Comparison of ENCODE assay signal across 18 cellular contexts in genomic region chr6:159974932-159975331, GRCh38. TPM values are rescaled to one million over a fixed set of nuclear protein-coding genes. Genes with fewer than 3 reads are reported as not detected.
DNase-seq lines count a peak whose midpoint lies in the region; ATAC-seq and TF ChIP-seq lines count a peak whose summit lies in the region.
"Had no signal": no experiment of that assay in that cellular context is flagged by ENCODE, and none has a peak within 500 bp of the region (broad histone marks: within the 10 kb centered on the region; RNA-seq: fewer than 3 reads in every experiment).

No MANE protein-coding gene starts in this region.

- CTCF ChIA-PET in activated CD4-positive, alpha-beta T cell treated with anti-CD3 and anti-CD28 coated beads for 36 hours (lab: Charles Lee): interaction anchor here (0.6 kb wide), 1 partner anchor 31 kb away, joined by 3 read pairs; no protein-coding TSS in a partner anchor

- H3K9me3 Mint-ChIP-seq in activated CD4-positive, alpha-beta T cell treated with anti-CD3 and anti-CD28 coated beads for 36 hours (ENCODE audit: low read depth): no peaks in the 10 kb centered on the region
- H3K9me3 Mint-ChIP-seq in central memory CD8-positive, alpha-beta T cell: no peaks in the 10 kb centered on the region

- H3K4me1 ChIP-seq in MM.1S (ENCODE audit: low read length) (peaks cover 58% of the 10 kb centered on the region), sigmoid colon (peaks cover 0 to 60% (median 51%) of the 10 kb centered on the region in 4 donors)

- H3K4me3 ChIP-seq in MM.1S (ENCODE audit: low read length): no peak overlapping the region
- no peak overlapping the region for H3K4me3 ChIP-seq in sigmoid colon
- H3K4me3 ChIP-seq: gastroesophageal sphincter, PC-9, SK-N-MC had no signal

- no peak overlapping the region for H2AFZ ChIP-seq in MM.1S (ENCODE audit: low read length)
- H2AFZ ChIP-seq: PC-9 had no signal

- WGBS in sigmoid colon, 2 donors: 87 to 93% methylated on average over 7 of the region's 7 CpGs

- H3K27ac ChIP-seq in MM.1S (ENCODE audit: low read length) (peak overlapping the region; percentile 92; the same call in 1 of the 2 replicates), sigmoid colon (no peak overlapping the region)
- H3K27ac ChIP-seq: C4-2B, gastroesophageal sphincter, SK-N-MC had no signal

- peak overlapping the region; percentile 82 for H3K27ac Mint-ChIP-seq in activated CD4-positive, alpha-beta T cell treated with anti-CD3 and anti-CD28 coated beads for 36 hours
- peak overlapping the region; percentile 47 for H3K27ac Mint-ChIP-seq in central memory CD8-positive, alpha-beta T cell (ENCODE audit: low read depth)

- H3K36me3 ChIP-seq in MM.1S (replicated peaks; ENCODE audit: insufficient read depth, low read length) (no peaks in the 10 kb centered on the region), sigmoid colon (no peaks in the 10 kb centered on the region)
- H3K36me3 ChIP-seq: gastroesophageal sphincter had no signal

- ATAC-seq in activated CD4-positive, alpha-beta T cell treated with anti-CD3 and anti-CD28 coated beads for 36 hours: no peak
- ATAC-seq in central memory CD8-positive, alpha-beta T cell (replicated peaks; ENCODE audit: extremely low read depth, poor library complexity, severe bottlenecking): no peak
- no peak for ATAC-seq in GM18520 (IDR thresholded peaks at IDR 0.05; ENCODE audit: unreplicated experiment)
- ATAC-seq in HG03460 (IDR thresholded peaks at IDR 0.05; ENCODE audit: unreplicated experiment): no peak
- no peak for ATAC-seq in GM19324 (IDR thresholded peaks at IDR 0.05; ENCODE audit: low FRiP score, unreplicated experiment)
- ATAC-seq: gastroesophageal sphincter, HCT116 had no signal

- no peak for TF ChIP-seq POLR2A in sigmoid colon (IDR thresholded peaks at IDR 0.05)

- H3K9me2 ChIP-seq in MM.1S (replicated peaks; ENCODE audit: insufficient read depth, low read length): no peaks in the 10 kb centered on the region

- no peak for DNase-seq in activated CD4-positive, alpha-beta T cell treated with anti-CD3 and anti-CD28 coated beads for 36 hours
- no peak for DNase-seq in activated CD4-positive, alpha-beta T cell treated with anti-CD3 and anti-CD28 coated beads, Interleukin-2, amount 50 U/mL, for 4 hours
- DNase-seq in MM.1S (no peak), sigmoid colon (peak; percentile 9)
- DNase-seq in central memory CD8-positive, alpha-beta T cell (ENCODE audit: low spot score in 2 of 2): peak in 1 of 2 donors; percentile 5
- DNase-seq: activated CD4-positive, alpha-beta T cell treated with anti-CD3 and anti-CD28 coated beads, Interleukin-2, amount 50 U/mL, for 1 hour; KG1; NCI-H1105 treated with DMSO at 0.1 percent for 48 hours; NCI-H2171; NCI-H82; PC-9 had no signal

- no peaks in the 10 kb centered on the region for H3K9me3 ChIP-seq in MM.1S (replicated peaks; ENCODE audit: insufficient read depth, low read length)
- no peaks in the 10 kb centered on the region for H3K9me3 ChIP-seq in sigmoid colon
- H3K9me3 ChIP-seq: gastroesophageal sphincter had no signal

- H3K4me1 Mint-ChIP-seq in activated CD4-positive, alpha-beta T cell treated with anti-CD3 and anti-CD28 coated beads for 36 hours: peaks cover 94% of the 10 kb centered on the region
- H3K4me1 Mint-ChIP-seq in central memory CD8-positive, alpha-beta T cell: peaks cover 90% of the 10 kb centered on the region

- intact Hi-C loops in activated CD4-positive, alpha-beta T cell treated with anti-CD3 and anti-CD28 coated beads for 36 hours (cut with DNase I, micrococcal nuclease): loop anchor here (5.0 to 10.0 kb wide), 4 partner anchors 43 to 1300 kb away; partner anchors contain the start of genes AGPAT4 (in 1 of the 2) and SOD2 (in 1 of the 2)
- intact Hi-C loops in sigmoid colon (cut with DNase I): no loop called here

- no peak for TF ChIP-seq EP300 in sigmoid colon (IDR thresholded peaks at IDR 0.05)

- no peak for TF ChIP-seq CTCF in MM.1S (IDR thresholded peaks at IDR 0.05; ENCODE audit: low read length)
- no peak for TF ChIP-seq CTCF in sigmoid colon (IDR thresholded peaks at IDR 0.05)

- no peak overlapping the region for H3K9ac ChIP-seq in MM.1S (ENCODE audit: low read length)

- POLR2A ChIA-PET in activated CD4-positive, alpha-beta T cell treated with anti-CD3 and anti-CD28 coated beads for 36 hours (lab: Charles Lee): interaction anchor here (0.6 kb wide), 1 partner anchor 13 kb away, joined by 3 read pairs; no protein-coding TSS in a partner anchor

- H3F3A ChIP-seq in MM.1S (ENCODE audit: insufficient read depth, low read length): peaks cover 38% of the 10 kb centered on the region

- peaks cover 13% of the 10 kb centered on the region for H3K36me3 Mint-ChIP-seq in activated CD4-positive, alpha-beta T cell treated with anti-CD3 and anti-CD28 coated beads for 36 hours (ENCODE audit: low read depth)
- no peaks in the 10 kb centered on the region for H3K36me3 Mint-ChIP-seq in central memory CD8-positive, alpha-beta T cell (ENCODE audit: insufficient read depth)

- no peaks in the 10 kb centered on the region for H4K20me1 ChIP-seq in MM.1S (ENCODE audit: insufficient read depth, low read length)

- no peaks in the 10 kb centered on the region for H3K27me3 ChIP-seq in MM.1S (replicated peaks; ENCODE audit: insufficient read depth, low read length)
- no peaks in the 10 kb centered on the region for H3K27me3 ChIP-seq in sigmoid colon
- H3K27me3 ChIP-seq: gastroesophageal sphincter had no signal

- H3K79me2 ChIP-seq in MM.1S (ENCODE audit: low read length): peaks cover 96% of the 10 kb centered on the region

- peak overlapping the region; percentile 5 for H3K4me3 Mint-ChIP-seq in activated CD4-positive, alpha-beta T cell treated with anti-CD3 and anti-CD28 coated beads for 36 hours
- peak overlapping the region; percentile 4 for H3K4me3 Mint-ChIP-seq in central memory CD8-positive, alpha-beta T cell

- H3K27me3 Mint-ChIP-seq in activated CD4-positive, alpha-beta T cell treated with anti-CD3 and anti-CD28 coated beads for 36 hours: no peaks in the 10 kb centered on the region
- no peaks in the 10 kb centered on the region for H3K27me3 Mint-ChIP-seq in central memory CD8-positive, alpha-beta T cell

- H3K4me2 ChIP-seq in MM.1S (ENCODE audit: low read depth, low read length): no peak overlapping the region

RNA-seq across cellular contexts. Expression of gene IGF2R, which starts 6.0 kb away (rescaled TPM):
- total RNA-seq in activated CD4-positive, alpha-beta T cell treated with anti-CD3 and anti-CD28 coated beads for 36 hours: 10 to 100 TPM; 55.6 to 65.6 TPM
- 10 to 100 TPM; 34.6 to 80.9 (median 42.8) TPM for total RNA-seq in sigmoid colon
- polyA plus RNA-seq in sigmoid colon: 10 to 100 TPM in 2 of 3 donors, 1 to 10 TPM in 1; 3.6 to 43.7 (median 10.9) TPM
